ENCODE assay signal across 10 cellular contexts in the genomic region with DNA sequence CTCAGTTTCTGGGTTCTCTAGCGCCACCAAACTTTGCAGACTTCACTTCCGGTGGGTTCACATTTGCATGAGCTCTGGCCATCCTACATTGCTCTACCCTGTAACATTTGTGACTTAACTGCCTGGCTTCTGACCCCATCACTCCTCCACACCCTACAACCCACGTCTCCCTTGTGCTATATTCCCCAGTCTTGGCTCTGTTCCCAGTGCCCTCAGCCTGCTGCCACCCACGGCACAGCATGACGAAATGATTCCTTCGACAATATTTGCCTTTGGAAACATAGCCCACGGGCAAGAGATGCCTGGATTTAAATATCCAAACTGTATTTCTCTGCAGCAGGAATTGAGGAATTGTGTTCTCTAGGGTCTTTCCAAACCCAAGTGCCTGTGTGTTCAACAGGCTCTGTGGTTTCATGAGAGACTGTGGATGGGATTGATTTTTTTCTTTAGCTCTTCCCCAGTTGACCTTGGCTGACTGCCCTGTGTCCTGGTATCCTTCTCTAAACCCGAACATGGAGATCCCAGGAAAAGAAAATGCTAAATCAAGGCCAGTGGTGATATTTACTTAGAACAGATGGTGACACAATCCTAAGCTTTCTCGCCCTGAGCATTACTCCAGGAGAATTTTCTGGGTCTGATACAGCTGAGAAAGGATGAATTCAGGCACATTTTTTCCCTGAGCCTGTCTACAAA. TPM values are rescaled to one million over a fixed set of nuclear protein-coding genes. Genes with fewer than 3 reads are reported as not detected.
DNase-seq lines count a peak whose midpoint lies in the region; TF ChIP-seq lines count a peak whose summit lies in the region.
"Had no signal": no experiment of that assay in that cellular context is flagged by ENCODE, and none has a peak within 500 bp of the region (broad histone marks: within the 10 kb centered on the region; RNA-seq: fewer than 3 reads in every experiment).

No MANE protein-coding gene starts in this region.

- H3K4me1 ChIP-seq in testis: peaks cover 20% of the 10 kb centered on the region

- DNase-seq in NCI-H2107 treated with DMSO at 0.1 percent for 48 hours (lab: John Stamatoyannopoulos, UW; ENCODE audit: unreplicated experiment) (peak; percentile 26), NCI-H2107 (lab: John Stamatoyannopoulos, UW) (no peak), NCI-H82 treated with DMSO at 0.1 percent for 48 hours (lab: John Stamatoyannopoulos, UW; ENCODE audit: unreplicated experiment) (peak; percentile 78), fibroblast of gingiva (ENCODE audit: low read depth) (peak; percentile 4), testis (peak; percentile 44), middle frontal gyrus (ENCODE audit: extremely low spot score, low spot score) (no peak), T-helper 9 cell (no peak), GM19238 (ENCODE audit: insufficient read length, low spot score) (no peak)
- DNase-seq: activated naive CD4-positive, alpha-beta T cell treated with anti-CD3 and anti-CD28 coated beads, Interleukin-2, amount 50 U/mL, for 16 hours; NCI-H526 treated with DMSO at 0.1 percent for 48 hours had no signal

- H3K4me3 ChIP-seq in testis: no peak overlapping the region

- TF ChIP-seq POLR2A in testis (IDR thresholded peaks at IDR 0.05): no peak

- peak overlapping the region in 1 of 2 donors; percentile 71 for H3K27ac ChIP-seq in testis

- no peaks in the 10 kb centered on the region for H3K27me3 ChIP-seq in testis

- WGBS in testis, 2 donors: 25 to 27% methylated on average over 9 of the region's 9 CpGs

- TF ChIP-seq CTCF in testis (IDR thresholded peaks at IDR 0.05): no peak

- no peaks in the 10 kb centered on the region for H3K36me3 ChIP-seq in testis (ENCODE audit: low read depth, missing control alignments)

- intact Hi-C loops in testis (cut with DNase I; ENCODE audit: low total_unique reads): no loop called here

- H3K9me3 ChIP-seq in testis: no peaks in the 10 kb centered on the region

RNA-seq across cellular contexts. Expression of a gene that starts 44.4 kb away (rescaled TPM):
- total RNA-seq in testis: 1 to 10 TPM in 1 of 2 donors, under 1 TPM in 1; 0.93 to 3.5 TPM
- polyA plus RNA-seq in testis (ENCODE audit: insufficient read depth, low read depth, low replicate concordance): 5.4 TPM

Comparison
In these comparisons a context has a peak if more than half of its experiments do, and no peak if none do; other contexts are left out.
1. DNase-seq: peak in NCI-H2107 treated with DMSO at 0.1 percent for 48 hours (single experiment), NCI-H82 treated with DMSO at 0.1 percent for 48 hours (single experiment), fibroblast of gingiva (single experiment) and testis (single experiment); none in NCI-H2107 (single experiment), middle frontal gyrus (single experiment), T-helper 9 cell (single experiment) and GM19238 (single experiment).